ENCODE assay signal across 27 cellular contexts in genomic region chr4:176063718-176064117, GRCh38.
"Had no signal": no experiment of that assay in that cellular context is flagged by ENCODE, and none has a peak within 500 bp of the region (broad histone marks: within the 10 kb centered on the region; RNA-seq: fewer than 3 reads in every experiment).

No MANE protein-coding gene starts in this region.

- H3K9me3 ChIP-seq: colonic mucosa, esophagus squamous epithelium, gastroesophageal sphincter had no signal

- H3K27me3 ChIP-seq: brain microvascular endothelial cell, colonic mucosa, esophagus squamous epithelium, gastroesophageal sphincter had no signal

- H3K9me3 Mint-ChIP-seq: activated B cell treated with CpG ODN at 0.5 μM for 24 hours; activated CD8-positive, alpha-beta T cell treated with anti-CD3 and anti-CD28 coated beads for 36 hours; activated T-cell treated with anti-CD3 and anti-CD28 coated beads, Interleukin-2, amount 50 U/mL, for 4 hours; activated T-helper 17 cell treated with anti-CD3 and anti-CD28 coated beads, Interleukin-2, amount 50 U/mL, for 72 hours; T-helper 2 cell treated with Interferon-gamma antibody and Interleukin-4, amounts not matched to agents 5 μg/mL and 100 μg/mL, for 36 hours had no signal

- DNase-seq: activated B cell treated with CpG ODN at 0.5 μM for 24 hours; activated CD4-positive, alpha-beta T cell treated with anti-CD3 and anti-CD28 coated beads for 48 hours; activated CD4-positive, alpha-beta T cell treated with anti-CD3 and anti-CD28 coated beads, Interleukin-2, amount 50 U/mL, for 1 hour; activated CD4-positive, alpha-beta T cell treated with anti-CD3 and anti-CD28 coated beads, Interleukin-2, amount 50 U/mL, for 48 hours; activated CD8-positive, alpha-beta memory T cell treated with anti-CD3 and anti-CD28 coated beads for 24 hours; activated CD8-positive, alpha-beta T cell treated with anti-CD3 and anti-CD28 coated beads for 36 hours; activated effector memory CD4-positive, alpha-beta T cell treated with Interleukin-2 at 50 U/mL for 16 hours; activated gamma-delta T cell treated with Interleukin-2 at 50 U/mL for 16 hours; activated naive CD4-positive, alpha-beta T cell treated with anti-CD3 and anti-CD28 coated beads, Interleukin-2, amount 50 U/mL, for 16 hours; activated naive CD4-positive, alpha-beta T cell treated with Interleukin-2 at 50 U/mL for 16 hours; activated T-cell treated with anti-CD3 and anti-CD28 coated beads, Interleukin-2, amount 50 U/mL, for 4 hours; amniotic stem cell; anterior cingulate cortex; brain microvascular endothelial cell; colonic mucosa; effector CD8-positive, alpha-beta T cell; esophagus squamous epithelium; foreskin melanocyte; T-helper 1 cell; T-helper 17 cell; T1000; WERI-Rb-1 had no signal

- H3K27ac Mint-ChIP-seq: activated B cell treated with CpG ODN at 0.5 μM for 24 hours; activated CD8-positive, alpha-beta T cell treated with anti-CD3 and anti-CD28 coated beads for 36 hours; activated naive CD8-positive, alpha-beta T cell; activated T-helper 17 cell treated with anti-CD3 and anti-CD28 coated beads, Interleukin-2, amount 50 U/mL, for 72 hours; T-helper 17 cell; T-helper 2 cell treated with Interferon-gamma antibody and Interleukin-4, amounts not matched to agents 5 μg/mL and 100 μg/mL, for 36 hours had no signal

- H3K27ac ChIP-seq: brain microvascular endothelial cell, colonic mucosa, epithelial cell of prostate, esophagus squamous epithelium, gastroesophageal sphincter, WERI-Rb-1 had no signal

- H3K36me3 Mint-ChIP-seq: activated naive CD8-positive, alpha-beta T cell had no signal

- H3K36me3 ChIP-seq: brain microvascular endothelial cell, colonic mucosa, esophagus squamous epithelium, gastroesophageal sphincter, WERI-Rb-1 had no signal

- H3K4me3 ChIP-seq: colonic mucosa, esophagus squamous epithelium, gastroesophageal sphincter had no signal

- H3K4me3 Mint-ChIP-seq: activated B cell treated with CpG ODN at 0.5 μM for 24 hours; activated CD8-positive, alpha-beta T cell treated with anti-CD3 and anti-CD28 coated beads for 36 hours; activated naive CD8-positive, alpha-beta T cell; activated T-cell treated with anti-CD3 and anti-CD28 coated beads, Interleukin-2, amount 50 U/mL, for 4 hours; T-helper 17 cell; T-helper 2 cell treated with Interferon-gamma antibody and Interleukin-4, amounts not matched to agents 5 μg/mL and 100 μg/mL, for 36 hours had no signal
